In genomic region chr4:24521544-24521943, GRCh38 we compare ENCODE assay signal across 29 cellular contexts.
A peak's percentile ranks its signal among the peaks of the same experiment; 100 is the strongest.
DNase-seq lines count a peak whose midpoint lies in the region; ATAC-seq and TF ChIP-seq lines count a peak whose summit lies in the region.
"Had no signal": no experiment of that assay in that cellular context is flagged by ENCODE, and none has a peak within 500 bp of the region (broad histone marks: within the 10 kb centered on the region; RNA-seq: fewer than 3 reads in every experiment).

No MANE protein-coding gene starts in this region.

- CTCF ChIA-PET in WTC11 (lab: Charles Lee), result interaction anchor here (0.6 to 1.1 kb wide), 3 partner anchors 33 to 287 kb away, joined by 3 read pairs; no protein-coding TSS in a partner anchor

- H3K27me3 ChIP-seq in cardiac muscle cell (no peaks in the 10 kb centered on the region), heart right ventricle (no peaks in the 10 kb centered on the region), foreskin keratinocyte (no peaks in the 10 kb centered on the region)
- H3K27me3 ChIP-seq: BLaER1, colonic mucosa, tibial nerve had no signal

- no peaks in the 10 kb centered on the region for H3K27me3 Mint-ChIP-seq in WTC11 (ENCODE audit: low read depth)
- H3K27me3 Mint-ChIP-seq: activated CD4-positive, alpha-beta memory T cell treated with anti-CD3 and anti-CD28 coated beads, Interleukin-2, amount 10 ng/mL, durations not matched to agents 7 days and 5 days; naive thymus-derived CD4-positive, alpha-beta T cell had no signal

- 92 to 93% methylated on average over 2 of the region's 2 CpGs for WGBS in heart right ventricle, 2 donors

- H3K4me1 Mint-ChIP-seq in WTC11, result peaks cover 51% of the 10 kb centered on the region

- H3K9me3 Mint-ChIP-seq in WTC11, result no peaks in the 10 kb centered on the region
- H3K9me3 Mint-ChIP-seq: activated CD4-positive, alpha-beta memory T cell treated with anti-CD3 and anti-CD28 coated beads, Interleukin-2, amount 10 ng/mL, durations not matched to agents 7 days and 5 days; naive thymus-derived CD4-positive, alpha-beta T cell had no signal

- DNase-seq in cardiac muscle cell (ENCODE audit: low read depth in 1 of 2, low spot score in 1 of 2) (no peak), heart right ventricle (no peak), WTC11 (ENCODE audit: low spot score) (no peak), foreskin keratinocyte (peak; percentile 45 to 72), DMS153 (lab: John Stamatoyannopoulos, UW) (no peak)
- DNase-seq: activated CD4-positive, alpha-beta memory T cell treated with anti-CD3 and anti-CD28 coated beads, Interleukin-2, amount 10 ng/mL, durations not matched to agents 7 days and 5 days; activated CD4-positive, CD25-positive, alpha-beta regulatory T cell treated with anti-CD3 and anti-CD28 coated beads, Interleukin-2, amount 50 U/mL, for 72 hours; activated naive CD4-positive, alpha-beta T cell; colonic mucosa; effector CD4-positive, alpha-beta T cell; glutamatergic neuron; kidney; left ventricle myocardium superior; naive thymus-derived CD4-positive, alpha-beta T cell; NCI-H1048; NCI-H1694; NCI-H446; NCI-H748 treated with DMSO at 0.1 percent for 48 hours; nucleus accumbens; SHP77; stimulated activated CD4-positive, alpha-beta T cell treated with anti-CD3 and anti-CD28 coated beads, Interleukin-4, amount 100 ng/mL, for 24 hours had no signal

- peaks cover 6% of the 10 kb centered on the region for H3K36me3 ChIP-seq in cardiac muscle cell
- H3K36me3 ChIP-seq in heart right ventricle, result peaks cover 0 to 93% (median 4%) of the 10 kb centered on the region in 9 donors
- H3K36me3 ChIP-seq: prostate gland had no signal

- H3K4me3 ChIP-seq in cardiac muscle cell (no peak overlapping the region), heart right ventricle (no peak overlapping the region)
- H3K4me3 ChIP-seq: BLaER1, colonic mucosa, prostate gland, tibial nerve had no signal

- H3K9me3 ChIP-seq in cardiac muscle cell (ENCODE audit: low read depth) (no peaks in the 10 kb centered on the region), heart right ventricle (no peaks in the 10 kb centered on the region)
- H3K9me3 ChIP-seq: BLaER1, colonic mucosa, prostate gland, tibial nerve had no signal

- peak overlapping the region; percentile 12 for H3K27ac ChIP-seq in cardiac muscle cell
- H3K27ac ChIP-seq in heart right ventricle, result no peak overlapping the region
- peak overlapping the region; percentile 17 for H3K27ac ChIP-seq in foreskin keratinocyte
- H3K27ac ChIP-seq: BLaER1, colonic mucosa, epithelial cell of prostate, prostate gland, tibial nerve had no signal

- no peak overlapping the region for H3K4me3 Mint-ChIP-seq in WTC11
- H3K4me3 Mint-ChIP-seq: activated CD4-positive, alpha-beta memory T cell treated with anti-CD3 and anti-CD28 coated beads, Interleukin-2, amount 10 ng/mL, durations not matched to agents 7 days and 5 days; naive thymus-derived CD4-positive, alpha-beta T cell had no signal

- peak overlapping the region; percentile 25 for H3K27ac Mint-ChIP-seq in WTC11
- H3K27ac Mint-ChIP-seq: activated CD4-positive, alpha-beta memory T cell treated with anti-CD3 and anti-CD28 coated beads, Interleukin-2, amount 10 ng/mL, durations not matched to agents 7 days and 5 days had no signal

- intact Hi-C loops in heart right ventricle (cut with DNase I), result no loop called here

- POLR2A ChIA-PET in WTC11 (lab: Charles Lee), result no interaction called here

- TF ChIP-seq CTCF in cardiac muscle cell (IDR thresholded peaks at IDR 0.05; ENCODE audit: low read depth, low read length) (no peak), heart right ventricle (IDR thresholded peaks at IDR 0.05) (no peak), WTC11 (IDR thresholded peaks at IDR 0.05) (no peak), foreskin keratinocyte (conservative IDR thresholded peaks at IDR 0.05) (no peak)

- ATAC-seq in heart right ventricle (no peak), WTC11 (no peak), foreskin keratinocyte (peak; percentile 64), HG03571 (IDR thresholded peaks at IDR 0.05; ENCODE audit: unreplicated experiment) (no peak), GM21619 (IDR thresholded peaks at IDR 0.05; ENCODE audit: unreplicated experiment) (no peak)
- ATAC-seq: left ventricle myocardium superior; naive thymus-derived CD4-positive, alpha-beta T cell; Panc1; sciatic nerve had no signal

- H3K36me3 Mint-ChIP-seq in WTC11, result peaks cover 44% of the 10 kb centered on the region

- H3K4me1 ChIP-seq in cardiac muscle cell (ENCODE audit: low read depth), result peaks cover 20% of the 10 kb centered on the region
- peaks cover 2 to 31% (median 22%) of the 10 kb centered on the region in 9 donors for H3K4me1 ChIP-seq in heart right ventricle
- no peaks in the 10 kb centered on the region for H3K4me1 ChIP-seq in foreskin keratinocyte
- H3K4me1 ChIP-seq: BLaER1 had no signal

TF ChIP-seq in WTC11, 78 proteins besides CTCF, POLR2A, EP300 and RAD21 (continues in another document):
- no peak for TF ChIP-seq NFATC4 (CRISPR knock-in tag; IDR thresholded peaks at IDR 0.05)
- no peak for TF ChIP-seq USF2 (CRISPR knock-in tag; IDR thresholded peaks at IDR 0.05)
- TF ChIP-seq ATF2 (CRISPR knock-in tag; IDR thresholded peaks at IDR 0.05; ENCODE audit: borderline replicate concordance, low read depth), result no peak
- no peak for TF ChIP-seq SOX15 (CRISPR knock-in tag; IDR thresholded peaks at IDR 0.05)
- no peak for TF ChIP-seq CREM (CRISPR knock-in tag; IDR thresholded peaks at IDR 0.05)
- no peak for TF ChIP-seq ZNF138 (CRISPR knock-in tag; conservative IDR thresholded peaks at IDR 0.05)
- TF ChIP-seq IRF2 (CRISPR knock-in tag; IDR thresholded peaks at IDR 0.05; ENCODE audit: borderline replicate concordance, low read depth), result no peak
- no peak for TF ChIP-seq ZSCAN18 (CRISPR knock-in tag; IDR thresholded peaks at IDR 0.05)
- no peak for TF ChIP-seq EMX1 (CRISPR knock-in tag; IDR thresholded peaks at IDR 0.05)
- TF ChIP-seq ZNF263 (CRISPR knock-in tag; IDR thresholded peaks at IDR 0.05; ENCODE audit: low read depth), result no peak
- no peak for TF ChIP-seq GABPB1 (CRISPR knock-in tag; IDR thresholded peaks at IDR 0.05)
- no peak for TF ChIP-seq NFE2L1 (CRISPR knock-in tag; IDR thresholded peaks at IDR 0.05)
- TF ChIP-seq, protein P1, sequence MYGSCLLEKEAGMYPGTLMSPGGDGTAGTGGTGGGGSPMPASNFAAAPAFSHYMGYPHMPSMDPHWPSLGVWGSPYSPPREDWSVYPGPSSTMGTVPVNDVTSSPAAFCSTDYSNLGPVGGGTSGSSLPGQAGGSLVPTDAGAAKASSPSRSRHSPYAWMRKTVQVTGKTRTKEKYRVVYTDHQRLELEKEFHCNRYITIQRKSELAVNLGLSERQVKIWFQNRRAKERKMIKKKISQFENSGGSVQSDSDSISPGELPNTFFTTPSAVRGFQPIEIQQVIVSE (CRISPR knock-in tag; IDR thresholded peaks at IDR 0.05; ENCODE audit: borderline replicate concordance), result no peak
- no peak for TF ChIP-seq SMAD4 (CRISPR knock-in tag; IDR thresholded peaks at IDR 0.05)
- TF ChIP-seq ZNF423 (CRISPR knock-in tag; IDR thresholded peaks at IDR 0.05), result no peak
- no peak for TF ChIP-seq HMGA2 (CRISPR knock-in tag; IDR thresholded peaks at IDR 0.05)
- TF ChIP-seq ZNF232 (CRISPR knock-in tag; IDR thresholded peaks at IDR 0.05), result no peak
- TF ChIP-seq NR1H2 (CRISPR knock-in tag; IDR thresholded peaks at IDR 0.05), result no peak

Comparison
In these comparisons a context has a peak if more than half of its experiments do, and no peak if none do; other contexts are left out.
1. H3K27ac ChIP-seq: peak in cardiac muscle cell (single experiment) and foreskin keratinocyte (single experiment); none in heart right ventricle (0 of 10).
2. DNase-seq: peak in foreskin keratinocyte (2 of 2); none in cardiac muscle cell (0 of 2), heart right ventricle (0 of 2), WTC11 (single experiment) and DMS153 (single experiment).